Comparison of ENCODE assay signal across 8 cellular contexts in the genomic region with DNA sequence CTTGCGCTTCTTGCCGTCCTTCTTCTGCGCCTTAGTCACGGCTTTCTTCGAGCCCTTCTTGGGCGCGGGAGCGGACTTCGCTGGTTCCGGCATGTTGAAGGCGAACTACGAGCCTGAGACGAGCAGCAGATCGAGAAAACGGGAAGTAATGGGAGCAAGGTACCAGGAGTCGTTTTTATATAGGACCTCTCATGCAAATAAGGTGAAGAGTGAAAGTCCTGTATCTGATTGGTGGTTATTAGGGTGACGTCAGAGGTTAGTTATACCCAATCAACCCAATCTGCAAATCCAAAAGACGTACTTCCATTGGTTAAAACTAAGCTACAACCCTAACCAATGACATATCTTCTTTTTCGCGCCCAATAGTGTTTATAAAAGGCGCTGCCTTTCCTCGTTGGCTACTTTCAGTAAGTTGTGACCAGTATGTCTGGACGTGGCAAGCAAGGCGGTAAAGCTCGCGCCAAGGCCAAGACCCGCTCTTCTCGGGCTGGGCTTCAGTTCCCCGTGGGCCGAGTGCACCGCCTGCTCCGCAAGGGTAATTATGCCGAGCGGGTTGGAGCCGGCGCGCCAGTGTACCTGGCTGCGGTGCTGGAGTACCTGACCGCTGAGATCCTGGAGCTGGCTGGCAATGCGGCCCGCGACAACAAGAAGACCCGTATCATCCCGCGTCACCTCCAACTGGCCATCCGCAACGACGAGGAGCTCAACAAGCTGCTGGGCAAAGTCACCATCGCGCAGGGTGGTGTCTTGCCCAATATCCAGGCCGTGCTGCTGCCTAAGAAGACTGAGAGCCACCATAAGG.
A peak's percentile ranks its signal among the peaks of the same experiment; 100 is the strongest.
DNase-seq lines count a peak whose midpoint lies in the region; ATAC-seq, FAIRE-seq and TF ChIP-seq lines count a peak whose summit lies in the region.

No MANE protein-coding gene starts in this region.

- ATAC-seq in GM21381 (IDR thresholded peaks at IDR 0.05; ENCODE audit: unreplicated experiment): peak; percentile 72

- DNase-seq in D721Med (ENCODE audit: insufficient read length, low spot score) (peak; percentile 93), HS-5 (ENCODE audit: low read depth) (peak; percentile 99), NOMO-1 treated with DMSO at 0.1 percent for 48 hours (lab: John Stamatoyannopoulos, UW; ENCODE audit: unreplicated experiment) (peak; percentile 99), epithelial cell of prostate (ENCODE audit: low read depth, low spot score) (peak; percentile 99), mesothelial cell of epicardium (ENCODE audit: low spot score in 2 of 2, unreplicated experiment in 2 of 2) (peak; percentile 43 to 79)
- DNase-seq in activated CD8-positive, alpha-beta memory T cell treated with anti-CD3 and anti-CD28 coated beads, Interleukin-2, amount 50 U/mL, for 4 hours: peak; percentile 67
- DNase-seq in stimulated activated CD8-positive, alpha-beta memory T cell treated with anti-CD3 and anti-CD28 coated beads, Interleukin-4, amount 100 ng/mL, for 24 hours (ENCODE audit: low read depth): peak; percentile 59

- H3K36me3 Mint-ChIP-seq in mesothelial cell of epicardium: no peaks in the 10 kb centered on the region

- peak overlapping the region; percentile 79 for H3K27ac ChIP-seq in epithelial cell of prostate

- H3K27ac Mint-ChIP-seq in mesothelial cell of epicardium: no peak overlapping the region

- peak; percentile 93 for FAIRE-seq in D721Med (lab: Jason Lieb, UNC)

- TF ChIP-seq CTCF in D721Med (IDR thresholded peaks at IDR 0.05; ENCODE audit: insufficient read depth, missing control alignments) (no peak), mesothelial cell of epicardium (IDR thresholded peaks at IDR 0.05; ENCODE audit: unreplicated experiment) (no peak)

- no peaks in the 10 kb centered on the region for H3K27me3 Mint-ChIP-seq in mesothelial cell of epicardium (ENCODE audit: low read depth)

- no peak overlapping the region for H3K4me3 Mint-ChIP-seq in mesothelial cell of epicardium

- peaks cover 15% of the 10 kb centered on the region for H3K4me1 Mint-ChIP-seq in mesothelial cell of epicardium

- no peaks in the 10 kb centered on the region for H3K9me3 Mint-ChIP-seq in mesothelial cell of epicardium

Comparison
In these comparisons a context has a peak if more than half of its experiments do, and no peak if none do; other contexts are left out.
1. Peak in every context shown above with its lines: DNase-seq, ATAC-seq and H3K27ac ChIP-seq.